ENCODE assay signal across 1 cellular context in the genomic region with DNA sequence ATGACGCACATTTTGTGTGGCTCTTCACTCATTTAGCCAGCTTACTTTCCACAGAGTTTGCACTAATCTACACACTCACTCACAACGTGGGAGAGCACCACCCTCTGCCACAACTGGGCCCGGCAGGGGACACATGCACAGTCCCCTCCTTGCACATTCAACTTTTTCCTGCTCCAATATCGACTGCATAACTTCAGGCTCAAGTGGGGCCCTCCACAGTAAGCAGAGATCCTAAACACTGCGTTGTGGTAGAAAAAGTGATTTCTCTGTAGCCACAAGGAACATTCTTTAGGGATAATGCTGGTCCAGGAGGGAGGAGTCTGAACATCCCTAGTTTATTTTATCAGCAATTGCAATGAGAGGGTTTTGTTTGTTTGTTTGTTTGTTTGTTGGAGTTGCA.
TF ChIP-seq lines count a peak whose summit lies in the region.

No MANE protein-coding gene starts in this region.

TF ChIP-seq in K562, 482 proteins besides CTCF, POLR2A, EP300 and RAD21:
- no peak for TF ChIP-seq U2AF2 (optimal IDR thresholded peaks at IDR 0.05; ENCODE audit: low read depth, low read length)
- TF ChIP-seq CBX2 (IDR thresholded peaks at IDR 0.05; ENCODE audit: insufficient read depth, low read length, poor library complexity, severe bottlenecking): peak; percentile 65
